Comparison of ENCODE assay signal across 21 cellular contexts in the genomic region with DNA sequence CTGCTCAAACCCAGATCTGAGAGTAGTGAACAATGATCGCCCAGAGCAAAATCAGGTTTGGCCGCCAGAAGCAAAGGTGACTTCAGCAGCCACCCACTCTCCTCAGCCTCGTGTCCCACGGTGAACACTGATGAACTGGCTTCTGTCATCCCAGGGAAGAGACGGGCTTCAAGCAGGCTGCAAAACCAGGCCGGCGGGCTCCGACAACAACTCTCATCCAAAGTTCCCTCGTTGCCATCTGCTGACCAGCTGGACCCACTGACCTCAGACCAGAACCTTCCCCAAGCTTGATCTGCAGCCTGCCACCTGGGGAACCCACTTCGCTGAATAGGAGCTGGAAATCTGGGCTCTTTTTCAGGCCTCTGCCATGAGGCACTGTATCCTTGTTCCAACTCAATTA.
"Had no signal": no experiment of that assay in that cellular context is flagged by ENCODE, and none has a peak within 500 bp of the region (broad histone marks: within the 10 kb centered on the region; RNA-seq: fewer than 3 reads in every experiment).

No MANE protein-coding gene starts in this region.

- H3K27me3 Mint-ChIP-seq: naive B cell; stimulated activated memory B cell treated with anti-CD40 and anti-IgM and Interleukin-4, amounts not matched to agents 10 μg/mL and 1 μg/mL and 100 μg/mL, for 72 hours had no signal

- H3K4me1 Mint-ChIP-seq: immature natural killer cell had no signal

- H3K4me1 ChIP-seq: foreskin keratinocyte had no signal

- H3K36me3 Mint-ChIP-seq: immature natural killer cell had no signal

- FAIRE-seq: endothelial cell of umbilical vein, kidney, urothelium cell line had no signal

- H3K4me3 ChIP-seq: lung, stomach had no signal

- H3K9me3 ChIP-seq: stomach had no signal

- H3K4me3 Mint-ChIP-seq: dendritic cell treated with granulocyte-macrophage colony-stimulating factor and Interleukin-4, amounts not matched to agents 40 ng/mL and 50 ng/mL, for 4 days; endodermal cell; immature natural killer cell; nephron progenitor cell had no signal

- H3K27ac ChIP-seq: foreskin keratinocyte, stomach had no signal

- H3K27me3 ChIP-seq: stomach had no signal

- H3K27ac Mint-ChIP-seq: dendritic cell treated with granulocyte-macrophage colony-stimulating factor and Interleukin-4, amounts not matched to agents 40 ng/mL and 50 ng/mL, for 4 days; endodermal cell; nephron progenitor cell had no signal

- ATAC-seq: foreskin keratinocyte; left cardiac atrium; left ventricle myocardium superior; right cardiac atrium; stimulated activated memory B cell treated with anti-CD40 and anti-IgM and Interleukin-4, amounts not matched to agents 10 μg/mL and 1 μg/mL and 100 μg/mL, for 72 hours had no signal

- DNase-seq: central memory CD4-positive, alpha-beta T cell; effector CD4-positive, alpha-beta T cell; erythroblast; foreskin keratinocyte; immature natural killer cell; kidney; left cardiac atrium; left ventricle myocardium superior; mesenchymal stem cell; naive B cell; nephron progenitor cell; right cardiac atrium; stimulated activated CD4-positive, alpha-beta T cell treated with anti-CD3 and anti-CD28 coated beads, Interleukin-4, amount 100 ng/mL, for 24 hours; stomach; trophoblast cell had no signal

- H3K36me3 ChIP-seq: stomach had no signal

- H3K9me3 Mint-ChIP-seq: endodermal cell; immature natural killer cell; nephron progenitor cell; stimulated activated memory B cell treated with anti-CD40 and anti-IgM and Interleukin-4, amounts not matched to agents 10 μg/mL and 1 μg/mL and 100 μg/mL, for 72 hours had no signal
